In genomic region chr11:128497057-128497957, GRCh38 we compare ENCODE assay signal across 9 cellular contexts.
A peak's percentile ranks its signal among the peaks of the same experiment; 100 is the strongest.
DNase-seq lines count a peak whose midpoint lies in the region; ATAC-seq, FAIRE-seq and TF ChIP-seq lines count a peak whose summit lies in the region.
"Had no signal": no experiment of that assay in that cellular context is flagged by ENCODE, and none has a peak within 500 bp of the region (broad histone marks: within the 10 kb centered on the region; RNA-seq: fewer than 3 reads in every experiment).

No MANE protein-coding gene starts in this region.

- H3K27ac ChIP-seq in neutrophil, result peak overlapping the region; percentile 1
- H3K27ac ChIP-seq: VCaP had no signal

- POLR2A ChIA-PET in BJ (lab: Charles Lee), result interaction anchor here (0.6 to 1.2 kb wide), 3 partner anchors 39 to 96 kb away, joined by 4 to 5 read pairs (median 4); no protein-coding TSS in a partner anchor

- H3K36me3 ChIP-seq in BJ (ENCODE audit: control insufficient read depth, insufficient read depth, low read length) (no peaks in the 10 kb centered on the region), neutrophil (no peaks in the 10 kb centered on the region)

- no peak overlapping the region for H3K4me3 ChIP-seq in BJ (ENCODE audit: low read depth, low read length)
- H3K4me3 ChIP-seq in neutrophil (ENCODE audit: low read depth in 1 of 2, low read length in 1 of 2), result no peak overlapping the region

- ATAC-seq in GM18873 (IDR thresholded peaks at IDR 0.05; ENCODE audit: low FRiP score, unreplicated experiment) (peak; percentile 70), HG03066 (IDR thresholded peaks at IDR 0.05; ENCODE audit: low read depth, unreplicated experiment) (peak; percentile 64)

- no peak for TF ChIP-seq CTCF in BJ (IDR thresholded peaks at IDR 0.05; ENCODE audit: insufficient read depth, low read depth, low read length)
- TF ChIP-seq CTCF in neutrophil (IDR thresholded peaks at IDR 0.05), result no peak
- no peak for TF ChIP-seq CTCF in GM13976 (IDR thresholded peaks at IDR 0.05; ENCODE audit: borderline replicate concordance, control extremely low read depth, extremely low read depth, insufficient read depth, missing control alignments)

- DNase-seq in BJ (ENCODE audit: low read depth) (peak; percentile 98), RPMI8226 (peak; percentile 72), ecto neural progenitor cell (ENCODE audit: low spot score) (no peak), GM13976 (ENCODE audit: low spot score) (no peak)

- in situ Hi-C loops in GM13976 (cut with MboI; ENCODE audit: low sequenced_read_pairs, unreplicated experiment), result no loop called here

- H3K27me3 ChIP-seq in BJ (ENCODE audit: control insufficient read depth, insufficient read depth, low read length) (no peaks in the 10 kb centered on the region), neutrophil (no peaks in the 10 kb centered on the region)

- CTCF ChIA-PET in BJ (lab: Yijun Ruan, JAX), result interaction anchor here (0.8 to 2.0 kb wide), 7 partner anchors 20 to 364 kb away, joined by 3 to 7 read pairs (median 3); no protein-coding TSS in a partner anchor

- no peaks in the 10 kb centered on the region for H3K9me3 ChIP-seq in neutrophil

- H3K4me1 ChIP-seq in neutrophil (ENCODE audit: control insufficient read depth in 1 of 2, insufficient read depth in 1 of 2, low read depth in 1 of 2, low read length in 1 of 2), result peaks cover 51 to 75% of the 10 kb centered on the region in 2 experiments

- peak; percentile 95 for FAIRE-seq in endometrium (lab: Jason Lieb, UNC)

Comparison
In these comparisons a context has a peak if more than half of its experiments do, and no peak if none do; other contexts are left out.
1. DNase-seq: peak in BJ (single experiment) and RPMI8226 (single experiment); none in ecto neural progenitor cell (single experiment) and GM13976 (single experiment).